ENCODE assay signal across 8 cellular contexts in genomic region chr9:105063665-105064247, GRCh38.
A peak's percentile ranks its signal among the peaks of the same experiment; 100 is the strongest.
DNase-seq lines count a peak whose midpoint lies in the region; ATAC-seq and TF ChIP-seq lines count a peak whose summit lies in the region.

No MANE protein-coding gene starts in this region.

- no peaks in the 10 kb centered on the region for H3K36me3 ChIP-seq in RWPE2 (ENCODE audit: low read depth)

- H3K4me3 ChIP-seq in RWPE2 (ENCODE audit: severe bottlenecking) (no peak overlapping the region), dorsolateral prefrontal cortex (peak overlapping the region in 3 of 59 donors; percentile 16 to 59 (median 41))

- peak; percentile 56 for ATAC-seq in RWPE2 (ENCODE audit: low read depth)

- peaks cover 22% of the 10 kb centered on the region for H3K4me1 ChIP-seq in RWPE2 (ENCODE audit: insufficient read depth, poor library complexity, severe bottlenecking)

- H3K9me3 ChIP-seq in RWPE2 (ENCODE audit: severe bottlenecking): no peaks in the 10 kb centered on the region

- TF ChIP-seq CTCF in RWPE2 (IDR thresholded peaks at IDR 0.05; ENCODE audit: poor library complexity, severe bottlenecking): no peak
- no peak for TF ChIP-seq CTCF in dorsolateral prefrontal cortex (IDR thresholded peaks at IDR 0.05 in 54 of 56, conservative IDR thresholded peaks at IDR 0.05 in 2 of 56; ENCODE audit: low read depth in 1 of 56, partially characterized antibody in 56 of 56)

- peak; percentile 39 for DNase-seq in stimulated activated CD4-positive, alpha-beta T cell treated with anti-CD3 and anti-CD28 coated beads, Interleukin-15, amount 100 ng/mL, for 24 hours
- no peak for DNase-seq in stimulated activated CD4-positive, alpha-beta T cell treated with anti-CD3 and anti-CD28 coated beads, Interleukin-2, amount 100 ng/mL, for 48 hours
- DNase-seq in RWPE2 (ENCODE audit: low spot score): no peak
- peak; percentile 83 for DNase-seq in fibroblast of peridontal ligament (ENCODE audit: extremely low read depth)
- DNase-seq in retina: peak; percentile 13
- no peak for DNase-seq in NCI-H1694 (lab: John Stamatoyannopoulos, UW)
- no peak for DNase-seq in iPS-NIHi7 (ENCODE audit: extremely low spot score)
- DNase-seq in dorsolateral prefrontal cortex: no peak

- intact Hi-C loops in dorsolateral prefrontal cortex (cut with DNase I): loop anchor here in 1 of 2 donors (2.0 to 10.0 kb wide), 3 partner anchors 83 to 199 kb away; partner anchors contain the start of gene ABCA1

- H3K27me3 ChIP-seq in RWPE2 (ENCODE audit: insufficient read depth, poor library complexity, severe bottlenecking) (no peaks in the 10 kb centered on the region), dorsolateral prefrontal cortex (no peaks in the 10 kb centered on the region)

- H3K27ac ChIP-seq in RWPE2 (ENCODE audit: poor library complexity, severe bottlenecking) (peak overlapping the region; percentile 96), dorsolateral prefrontal cortex (peak overlapping the region in 25 of 59 donors; percentile 5 to 76 (median 34))

Comparison
In these comparisons a context has a peak if more than half of its experiments do, and no peak if none do; other contexts are left out.
1. DNase-seq: peak in stimulated activated CD4-positive, alpha-beta T cell treated with anti-CD3 and anti-CD28 coated beads, Interleukin-15, amount 100 ng/mL, for 24 hours (single experiment), fibroblast of peridontal ligament (single experiment) and retina (single experiment); none in stimulated activated CD4-positive, alpha-beta T cell treated with anti-CD3 and anti-CD28 coated beads, Interleukin-2, amount 100 ng/mL, for 48 hours (0 of 2), RWPE2 (single experiment), NCI-H1694 (single experiment), iPS-NIHi7 (single experiment) and dorsolateral prefrontal cortex (0 of 10).